ENCODE assay signal across 10 cellular contexts in genomic region chr3:57952208-57952631, GRCh38. TPM values are rescaled to one million over a fixed set of nuclear protein-coding genes. Genes with fewer than 3 reads are reported as not detected.
DNase-seq lines count a peak whose midpoint lies in the region; ATAC-seq and TF ChIP-seq lines count a peak whose summit lies in the region.
"Had no signal": no experiment of that assay in that cellular context is flagged by ENCODE, and none has a peak within 500 bp of the region (broad histone marks: within the 10 kb centered on the region; RNA-seq: fewer than 3 reads in every experiment).

No MANE protein-coding gene starts in this region.

- no TSS peak for BruUV-seq in Calu3 (replicated peaks; lab: Mats Ljungman, UMichigan)

- no CpG with 5 or more reads among the region's 4 CpGs for WGBS in neuronal stem cell (ENCODE audit: extremely low coverage in 2 of 2, insufficient read length in 2 of 2, insufficient replicate concordance in 1 of 2), 2 donors

- H3K4ac ChIP-seq in neuronal stem cell (ENCODE audit: low read length): no peak overlapping the region

- peaks cover 28% of the 10 kb centered on the region for H3K4me1 Mint-ChIP-seq in Calu3 (ENCODE audit: low read depth, unreplicated experiment)
- H3K4me1 Mint-ChIP-seq in natural killer cell: peaks cover 0 to 6% of the 10 kb centered on the region in 2 donors

- no peak overlapping the region for H3K14ac ChIP-seq in neuronal stem cell (ENCODE audit: low read length)

- no peaks in the 10 kb centered on the region for H3K9me3 ChIP-seq in Peyer's patch
- H3K9me3 ChIP-seq in neuronal stem cell (replicated peaks in 1 of 2; ENCODE audit: control insufficient read depth in 2 of 2, insufficient read depth in 1 of 2, low read depth in 1 of 2, low read length in 2 of 2): no peaks in the 10 kb centered on the region

- ATAC-seq in natural killer cell (no peak), HG03442 (IDR thresholded peaks at IDR 0.05; ENCODE audit: unreplicated experiment) (no peak)

- no peak overlapping the region for H3K18ac ChIP-seq in neuronal stem cell (ENCODE audit: low read length)

- H3K36me3 ChIP-seq in Peyer's patch: no peaks in the 10 kb centered on the region
- H3K36me3 ChIP-seq in neuronal stem cell (replicated peaks in 1 of 2; ENCODE audit: control insufficient read depth in 2 of 2, insufficient read depth in 2 of 2, low read length in 2 of 2): no peaks in the 10 kb centered on the region

- H2BK15ac ChIP-seq in neuronal stem cell (ENCODE audit: low read length): no peak overlapping the region

- no peak overlapping the region for H4K91ac ChIP-seq in neuronal stem cell (ENCODE audit: low read depth, low read length, poor library complexity)

- no peak overlapping the region for H4K8ac ChIP-seq in neuronal stem cell (ENCODE audit: low read depth, low read length)

- intact Hi-C loops in Calu3 (cut with micrococcal nuclease; ENCODE audit: unreplicated experiment) (no loop called here), natural killer cell (cut with micrococcal nuclease) (no loop called here)

- no peak overlapping the region for H3K4me2 ChIP-seq in neuronal stem cell (ENCODE audit: insufficient read depth, low read length, poor library complexity, severe bottlenecking)

- H3K4me3 ChIP-seq in Peyer's patch (no peak overlapping the region), fibroblast of villous mesenchyme (ENCODE audit: low read depth, low read length) (no peak overlapping the region), neuronal stem cell (ENCODE audit: low read length in 2 of 2) (no peak overlapping the region)

- H3K9ac ChIP-seq in neuronal stem cell (ENCODE audit: low read depth, low read length, poor library complexity): no peak overlapping the region

- TF ChIP-seq POLR2A in Peyer's patch (IDR thresholded peaks at IDR 0.05): no peak

- H3K27ac ChIP-seq in Peyer's patch (peak overlapping the region; percentile 30 to 84 (median 68)), neuronal stem cell (replicated peaks; ENCODE audit: low read length) (no peak overlapping the region)
- H3K27ac ChIP-seq: foreskin keratinocyte had no signal

- no peaks in the 10 kb centered on the region for H3K79me1 ChIP-seq in neuronal stem cell (ENCODE audit: low read depth, low read length)

- no peak overlapping the region for H2BK5ac ChIP-seq in neuronal stem cell (ENCODE audit: low read length)

- no peaks in the 10 kb centered on the region for H3K27me3 ChIP-seq in Peyer's patch
- no peaks in the 10 kb centered on the region for H3K27me3 ChIP-seq in neuronal stem cell (ENCODE audit: control insufficient read depth in 3 of 3, insufficient read depth in 3 of 3, low read depth in 1 of 3, low read length in 3 of 3)
- H3K27me3 ChIP-seq: foreskin keratinocyte had no signal

- H3K27ac Mint-ChIP-seq in Calu3 (ENCODE audit: unreplicated experiment) (no peak overlapping the region), natural killer cell (no peak overlapping the region)

- H2AFZ ChIP-seq in neuronal stem cell (ENCODE audit: low read length): peak overlapping the region; percentile 44

- no peak overlapping the region for H3K23ac ChIP-seq in neuronal stem cell (ENCODE audit: low read depth, low read length, poor library complexity)

- CTCF ChIA-PET in Calu3 (lab: Charles Lee): no interaction called here

- H3K4me3 Mint-ChIP-seq in Calu3 (ENCODE audit: low read depth, unreplicated experiment) (no peak overlapping the region), natural killer cell (no peak overlapping the region)

- peak; percentile 32 for DNase-seq in AG09319 (ENCODE audit: extremely low read depth, low read depth)
- no peak for DNase-seq in Peyer's patch
- DNase-seq in fibroblast of villous mesenchyme (ENCODE audit: low read depth): peak; percentile 95
- no peak for DNase-seq in neuronal stem cell (ENCODE audit: low spot score)
- no peak for DNase-seq in Calu3
- DNase-seq in NCI-H1092 (lab: John Stamatoyannopoulos, UW): no peak
- DNase-seq in natural killer cell: no peak
- DNase-seq: NCI-H1048 had no signal

- H3K4me1 ChIP-seq in Peyer's patch (peaks cover 0 to 21% (median 4%) of the 10 kb centered on the region in 4 donors), neuronal stem cell (ENCODE audit: control insufficient read depth in 2 of 2, insufficient read depth in 1 of 2, low read depth in 1 of 2, low read length in 2 of 2) (peaks cover 19 to 30% of the 10 kb centered on the region in 2 donors)

- peaks cover 10% of the 10 kb centered on the region for H3K36me3 Mint-ChIP-seq in Calu3 (ENCODE audit: insufficient read depth, unreplicated experiment)
- H3K36me3 Mint-ChIP-seq in natural killer cell: no peaks in the 10 kb centered on the region

- no peak overlapping the region for H2AK5ac ChIP-seq in neuronal stem cell (ENCODE audit: low read depth, low read length)

- H3K27me3 Mint-ChIP-seq in Calu3 (ENCODE audit: unreplicated experiment): no peaks in the 10 kb centered on the region
- peaks cover 0 to 3% of the 10 kb centered on the region in 2 donors for H3K27me3 Mint-ChIP-seq in natural killer cell (ENCODE audit: low read depth in 2 of 2)

- H2BK12ac ChIP-seq in neuronal stem cell (ENCODE audit: low read length): no peak overlapping the region

- no peak for TF ChIP-seq CTCF in AG09319 (IDR thresholded peaks at IDR 0.05; ENCODE audit: low read depth, low read length)
- TF ChIP-seq CTCF in Peyer's patch (IDR thresholded peaks at IDR 0.05): no peak
- no peak for TF ChIP-seq CTCF in fibroblast of villous mesenchyme (IDR thresholded peaks at IDR 0.05; ENCODE audit: insufficient read depth, low read depth, low read length)
- no peak for TF ChIP-seq CTCF in Calu3 (IDR thresholded peaks at IDR 0.05; ENCODE audit: unreplicated experiment)
- TF ChIP-seq CTCF in natural killer cell (IDR thresholded peaks at IDR 0.05): no peak

- no peak overlapping the region for H2BK120ac ChIP-seq in neuronal stem cell (ENCODE audit: low read depth, low read length)

- H3K9me3 Mint-ChIP-seq in Calu3 (ENCODE audit: low read depth, unreplicated experiment) (no peaks in the 10 kb centered on the region), natural killer cell (no peaks in the 10 kb centered on the region)

RNA-seq across cellular contexts. Expression of gene FLNB, which starts 56.0 kb away (rescaled TPM):
- total RNA-seq in Peyer's patch: 100 to 1,000 TPM; 116 to 533 (median 439) TPM
- total RNA-seq in fibroblast of villous mesenchyme: 325 and 369 TPM in 2 replicates
- 19.0 TPM for polyA plus RNA-seq in neuronal stem cell (2013, experiment 1 of 2)
- 20.1 TPM for polyA plus RNA-seq in neuronal stem cell (2013, experiment 2 of 2)
- 136 and 147 TPM in 2 replicates for total RNA-seq in Calu3 (2022)
- 10 to 100 TPM; 24.6 to 30.8 (median 26.6) TPM for total RNA-seq in natural killer cell

Comparison
In these comparisons a context has a peak if more than half of its experiments do, and no peak if none do; other contexts are left out.
1. DNase-seq: peak in AG09319 (single experiment) and fibroblast of villous mesenchyme (single experiment); none in Peyer's patch (0 of 3), neuronal stem cell (single experiment), Calu3 (single experiment), NCI-H1092 (single experiment) and natural killer cell (single experiment).